In genomic region chr11:68403424-68403823, GRCh38 we compare ENCODE assay signal across 21 cellular contexts.
"Had no signal": no experiment of that assay in that cellular context is flagged by ENCODE, and none has a peak within 500 bp of the region (broad histone marks: within the 10 kb centered on the region; RNA-seq: fewer than 3 reads in every experiment).

No MANE protein-coding gene starts in this region.

- H3K9me3 ChIP-seq: left ventricle myocardium inferior, mucosa of descending colon, ovary, right atrium auricular region, right lobe of liver, transverse colon, upper lobe of left lung had no signal

- DNase-seq: islet precursor cell; left ventricle myocardium inferior; midbrain; mucosa of descending colon; naive thymus-derived CD4-positive, alpha-beta T cell; stimulated activated CD4-positive, alpha-beta T cell treated with anti-CD3 and anti-CD28 coated beads, Interleukin-1b, Interleukin-23, amount 100 ng/mL, for 48 hours; stimulated activated CD4-positive, alpha-beta T cell treated with anti-CD3 and anti-CD28 coated beads, Interleukin-2, amount 100 ng/mL, for 48 hours; stimulated activated CD4-positive, alpha-beta T cell treated with anti-CD3 and anti-CD28 coated beads, Interleukin-4, amount 100 ng/mL, for 4 hours; stimulated activated CD8-positive, alpha-beta memory T cell treated with anti-CD3 and anti-CD28 coated beads, Interleukin-4, amount 100 ng/mL, for 48 hours; stimulated activated naive CD4-positive, alpha-beta T cell treated with Interleukin-2 at 50 U/mL for 16 hours; stimulated activated naive CD8-positive, alpha-beta T cell treated with anti-CD3 and anti-CD28 coated beads, Interleukin-15, amount 100 ng/mL, for 72 hours; substantia nigra; transverse colon had no signal

- H3K27ac ChIP-seq: hepatocyte, left ventricle myocardium inferior, ovary, right atrium auricular region, transverse colon, upper lobe of left lung had no signal

- H3K36me3 ChIP-seq: ovary had no signal

- H3K27me3 ChIP-seq: hepatocyte, ovary, right atrium auricular region, right lobe of liver, transverse colon, upper lobe of left lung had no signal

- ATAC-seq: mucosa of descending colon; naive thymus-derived CD4-positive, alpha-beta T cell; natural killer cell treated with Interleukin-12 subunit alpha and Interleukin-12 subunit beta and Interleukin-15 and Interleukin-18, amount 100 ng/mL, for 72 hours; stimulated activated memory B cell treated with anti-CD40 and anti-IgM and Interleukin-4, amounts not matched to agents 10 μg/mL and 1 μg/mL and 100 μg/mL, for 72 hours; stimulated activated naive CD8-positive, alpha-beta T cell treated with anti-CD3 and anti-CD28 coated beads, Interleukin-15, amount 100 ng/mL, for 72 hours had no signal

- H3K4me3 ChIP-seq: hepatocyte, left ventricle myocardium inferior, mucosa of descending colon, ovary, right atrium auricular region, right lobe of liver, smooth muscle cell, transverse colon, upper lobe of left lung had no signal
